Comparison of ENCODE assay signal across 8 cellular contexts in the genomic region with DNA sequence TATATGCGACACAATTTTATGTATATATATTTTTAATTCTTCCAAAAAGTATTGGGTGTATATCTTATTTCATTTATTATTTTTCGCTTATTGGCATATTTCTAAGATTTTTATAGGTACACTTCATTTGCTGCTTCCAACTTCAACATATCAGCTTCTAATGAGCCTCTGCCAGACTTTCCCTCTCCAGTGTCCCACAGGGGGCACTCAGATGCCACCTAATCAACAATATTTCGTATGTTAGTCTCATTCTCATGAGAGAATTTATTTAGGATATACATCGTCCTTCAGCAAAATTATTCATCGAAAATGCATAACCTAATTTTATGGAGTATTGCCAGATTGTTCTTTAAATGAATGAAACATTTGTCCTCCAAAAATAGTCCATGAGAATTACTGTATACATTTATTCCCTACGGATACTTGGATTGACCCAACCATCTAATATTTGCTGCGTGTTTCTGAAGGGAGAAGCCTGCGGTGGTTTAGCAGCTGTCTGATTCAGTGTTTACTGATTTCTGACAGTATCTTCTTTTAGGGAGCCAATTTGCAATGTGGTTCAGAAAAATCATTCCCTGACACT.
DNase-seq lines count a peak whose midpoint lies in the region; ATAC-seq and TF ChIP-seq lines count a peak whose summit lies in the region.

No MANE protein-coding gene starts in this region.

- no peak for ATAC-seq in HG02973 (IDR thresholded peaks at IDR 0.05; ENCODE audit: unreplicated experiment)

- TF ChIP-seq CTCF in WI38 (IDR thresholded peaks at IDR 0.05; ENCODE audit: low read depth, low read length), result peak; percentile 56

- DNase-seq in activated CD8-positive, alpha-beta memory T cell treated with anti-CD3 and anti-CD28 coated beads for 1 hour (ENCODE audit: extremely low read depth in 1 of 2, low read depth in 1 of 2), result peak; percentile 27
- DNase-seq in activated CD8-positive, alpha-beta memory T cell treated with anti-CD3 and anti-CD28 coated beads, Interleukin-2, amount 50 U/mL, for 48 hours, result no peak
- DNase-seq in NCI-H1092 treated with DMSO at 0.1 percent for 48 hours (lab: John Stamatoyannopoulos, UW) (peak; percentile 60), fibroblast of gingiva (ENCODE audit: low read depth) (peak; percentile 39), cerebellar nuclear complex (lab: John Stamatoyannopoulos, UW) (no peak)
- peak in 2 of 3 experiments; percentile 15 to 37 for DNase-seq in stimulated activated CD4-positive, alpha-beta T cell treated with anti-CD3 and anti-CD28 coated beads, TNF-alpha, amount 100 ng/mL, for 24 hours (ENCODE audit: low read depth in 3 of 3)

- H3K4me3 ChIP-seq in WI38 (ENCODE audit: low read depth, low read length), result no peak overlapping the region

Comparison
In these comparisons a context has a peak if more than half of its experiments do, and no peak if none do; other contexts are left out.
1. DNase-seq: peak in activated CD8-positive, alpha-beta memory T cell treated with anti-CD3 and anti-CD28 coated beads for 1 hour (2 of 2), NCI-H1092 treated with DMSO at 0.1 percent for 48 hours (single experiment), fibroblast of gingiva (single experiment) and stimulated activated CD4-positive, alpha-beta T cell treated with anti-CD3 and anti-CD28 coated beads, TNF-alpha, amount 100 ng/mL, for 24 hours (2 of 3); none in activated CD8-positive, alpha-beta memory T cell treated with anti-CD3 and anti-CD28 coated beads, Interleukin-2, amount 50 U/mL, for 48 hours (single experiment) and cerebellar nuclear complex (0 of 2).